Comparison of ENCODE assay signal across 8 cellular contexts in genomic region chr20:36399147-36399968, GRCh38.
DNase-seq lines count a peak whose midpoint lies in the region; ATAC-seq and TF ChIP-seq lines count a peak whose summit lies in the region.

No MANE protein-coding gene starts in this region.

- no peaks in the 10 kb centered on the region for H3K36me3 Mint-ChIP-seq in stimulated activated effector memory CD8-positive, alpha-beta T cell treated with anti-CD3 and anti-CD28 coated beads, Interleukin-12 subunit alpha, Interleukin-12 subunit beta, amount 100 ng/mL, for 72 hours

- H3K9me3 Mint-ChIP-seq in stimulated activated effector memory CD8-positive, alpha-beta T cell treated with anti-CD3 and anti-CD28 coated beads, Interleukin-12 subunit alpha, Interleukin-12 subunit beta, amount 100 ng/mL, for 72 hours = peaks cover 5% of the 10 kb centered on the region

- TF ChIP-seq CTCF in AG09309 (IDR thresholded peaks at IDR 0.05; ENCODE audit: control insufficient read depth, insufficient read depth, low read depth, low read length, missing control alignments) (peak; percentile 18), GM10266 (IDR thresholded peaks at IDR 0.05; ENCODE audit: control insufficient read depth, insufficient read depth, low read depth, missing control alignments) (peak; percentile 53), spleen (IDR thresholded peaks at IDR 0.05 in 8 of 11, conservative IDR thresholded peaks at IDR 0.05 in 3 of 11) (peak in 2 of 11 experiments; percentile 22 to 26)

- H3K4me3 ChIP-seq in AG09309 (ENCODE audit: control insufficient read depth, low read depth, low read length) (no peak overlapping the region), spleen (no peak overlapping the region)

- TF ChIP-seq POLR2A in spleen (IDR thresholded peaks at IDR 0.05) = no peak

- peak; percentile 63 for ATAC-seq in stimulated activated effector memory CD8-positive, alpha-beta T cell treated with anti-CD3 and anti-CD28 coated beads, Interleukin-12 subunit alpha, Interleukin-12 subunit beta, amount 100 ng/mL, for 72 hours
- ATAC-seq in GM18858 (IDR thresholded peaks at IDR 0.05; ENCODE audit: unreplicated experiment) = no peak

- intact Hi-C loops in spleen (cut with DNase I; ENCODE audit: low total_unique reads) = no loop called here

- no peaks in the 10 kb centered on the region for H3K9me3 ChIP-seq in spleen

- H3K4me1 ChIP-seq in spleen = peaks cover 0 to 6% (median 0%) of the 10 kb centered on the region in 6 donors

- 27 to 37% (median 34%) methylated on average over 6 of the region's 6 CpGs for WGBS in spleen, 5 donors

- H3K27me3 ChIP-seq in spleen (replicated peaks in 1 of 7) = peaks cover 0 to 51% (median 6%) of the 10 kb centered on the region in 7 donors

- H3K27ac Mint-ChIP-seq in stimulated activated effector memory CD8-positive, alpha-beta T cell treated with anti-CD3 and anti-CD28 coated beads, Interleukin-12 subunit alpha, Interleukin-12 subunit beta, amount 100 ng/mL, for 72 hours = no peak overlapping the region

- peaks cover 6% of the 10 kb centered on the region for H3K4me1 Mint-ChIP-seq in stimulated activated effector memory CD8-positive, alpha-beta T cell treated with anti-CD3 and anti-CD28 coated beads, Interleukin-12 subunit alpha, Interleukin-12 subunit beta, amount 100 ng/mL, for 72 hours

- no peaks in the 10 kb centered on the region for H3K36me3 ChIP-seq in spleen

- peak overlapping the region in 1 of 8 donors; percentile 20 for H3K27ac ChIP-seq in spleen

- no peak overlapping the region for H3K4me3 Mint-ChIP-seq in stimulated activated effector memory CD8-positive, alpha-beta T cell treated with anti-CD3 and anti-CD28 coated beads, Interleukin-12 subunit alpha, Interleukin-12 subunit beta, amount 100 ng/mL, for 72 hours

- DNase-seq in AG09309 (ENCODE audit: low read depth) (no peak), GM10266 (ENCODE audit: extremely low spot score) (peak; percentile 67), NCI-H2227 treated with DMSO at 0.1 percent for 48 hours (lab: John Stamatoyannopoulos, UW) (peak; percentile 22), activated T-cell treated with anti-CD3 and anti-CD28 coated beads for 24 hours (ENCODE audit: low read depth) (peak; percentile 7), hepatic stellate cell (ENCODE audit: low spot score) (peak; percentile 31), spleen (no peak)
- DNase-seq in stimulated activated effector memory CD8-positive, alpha-beta T cell treated with anti-CD3 and anti-CD28 coated beads, Interleukin-12 subunit alpha, Interleukin-12 subunit beta, amount 100 ng/mL, for 72 hours (ENCODE audit: low spot score in 2 of 2) = peak; percentile 8 to 65

Comparison
In these comparisons a context has a peak if more than half of its experiments do, and no peak if none do; other contexts are left out.
1. DNase-seq: peak in GM10266 (single experiment), NCI-H2227 treated with DMSO at 0.1 percent for 48 hours (single experiment), activated T-cell treated with anti-CD3 and anti-CD28 coated beads for 24 hours (single experiment), hepatic stellate cell (single experiment) and stimulated activated effector memory CD8-positive, alpha-beta T cell treated with anti-CD3 and anti-CD28 coated beads, Interleukin-12 subunit alpha, Interleukin-12 subunit beta, amount 100 ng/mL, for 72 hours (2 of 2); none in AG09309 (single experiment) and spleen (single experiment).